In genomic region chr15:40339621-40339945, GRCh38 we compare ENCODE assay signal across 2 cellular contexts.
TF ChIP-seq lines count a peak whose summit lies in the region.

No MANE protein-coding gene starts in this region.

TF ChIP-seq in A549, 52 proteins besides CTCF, POLR2A, EP300 and RAD21:
- TF ChIP-seq HDAC2 (IDR thresholded peaks at IDR 0.05): no peak
- 0 out of 3 replicates have a peak, but pooled peaks have one; percentile 15 for TF ChIP-seq SMC3 (IDR thresholded peaks at IDR 0.05)

TF ChIP-seq in endothelial cell of umbilical vein, 7 proteins besides CTCF, POLR2A, EP300 and RAD21:
- TF ChIP-seq MYC (IDR thresholded peaks at IDR 0.05; ENCODE audit: low read depth, low read length) (no peak), EZH2 (IDR thresholded peaks at IDR 0.05; ENCODE audit: borderline replicate concordance, low read depth, low read length, severe bottlenecking) (no peak), FOS (IDR thresholded peaks at IDR 0.05; ENCODE audit: borderline replicate concordance, insufficient read depth, low read length) (no peak)
